Comparison of ENCODE assay signal across 26 cellular contexts in the genomic region with DNA sequence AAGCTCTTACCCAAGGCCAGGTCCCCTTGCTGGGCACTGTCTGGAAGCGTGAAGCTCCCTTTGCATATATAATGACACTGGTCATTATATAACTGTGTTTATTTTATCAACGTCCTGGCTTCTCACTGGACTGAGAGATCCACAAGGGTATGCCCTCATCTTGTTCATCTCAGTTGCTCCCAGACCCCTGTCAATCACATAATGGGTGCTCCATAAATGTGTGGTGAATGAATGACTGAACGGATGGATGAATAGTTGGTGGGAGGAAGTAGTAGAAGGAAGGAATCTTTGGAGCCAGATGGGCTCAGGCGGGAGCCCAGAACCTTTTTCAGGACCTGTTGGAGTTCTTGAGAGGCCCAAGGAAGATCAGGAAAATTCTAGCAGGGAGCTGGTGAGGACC. TPM values are rescaled to one million over a fixed set of nuclear protein-coding genes. Genes with fewer than 3 reads are reported as not detected.
"Had no signal": no experiment of that assay in that cellular context is flagged by ENCODE, and none has a peak within 500 bp of the region (broad histone marks: within the 10 kb centered on the region; RNA-seq: fewer than 3 reads in every experiment).

No MANE protein-coding gene starts in this region.

- H3K27me3 Mint-ChIP-seq: activated naive CD8-positive, alpha-beta T cell had no signal

- ATAC-seq: activated T-cell treated with anti-CD3 and anti-CD28 coated beads, Interleukin-2, amount 50 U/mL, for 4 hours; Panc1 had no signal

- DNase-seq: activated B cell treated with CpG ODN at 0.5 μM for 24 hours; activated CD4-positive, alpha-beta T cell treated with anti-CD3 and anti-CD28 coated beads, Interleukin-2, amount 10 ng/mL, durations not matched to agents 24 days and 14 days; activated CD4-positive, alpha-beta T cell treated with anti-CD3 and anti-CD28 coated beads, Interleukin-2, amount 50 U/mL, for 4 hours; activated CD8-positive, alpha-beta memory T cell treated with anti-CD3 and anti-CD28 coated beads, Interleukin-2, amount 50 U/mL, for 4 hours; activated naive CD4-positive, alpha-beta T cell treated with anti-CD3 and anti-CD28 coated beads, Interleukin-2, amount 10 ng/mL, durations not matched to agents 7 days and 5 days; activated T-cell treated with anti-CD3 and anti-CD28 coated beads for 4 hours; activated T-cell treated with anti-CD3 and anti-CD28 coated beads, Interleukin-2, amount 50 U/mL, for 4 hours; amygdala; cerebellar nuclear complex; MM.1S; MV-4-11; NCI-H1092; NCI-H1436 treated with DMSO at 0.1 percent for 48 hours; NCI-H1694 treated with DMSO at 0.1 percent for 48 hours; NCI-H345; NCI-H524 treated with DMSO at 0.1 percent for 48 hours; SW 1271; T-helper 1 cell; T-helper 2 cell; T-helper 9 cell had no signal

- H3K4me3 Mint-ChIP-seq: activated B cell treated with CpG ODN at 0.5 μM for 24 hours; activated CD4-positive, alpha-beta T cell treated with anti-CD3 and anti-CD28 coated beads, Interleukin-2, amount 10 ng/mL, durations not matched to agents 24 days and 14 days; activated naive CD4-positive, alpha-beta T cell treated with anti-CD3 and anti-CD28 coated beads, Interleukin-2, amount 10 ng/mL, durations not matched to agents 7 days and 5 days; activated T-cell treated with anti-CD3 and anti-CD28 coated beads, Interleukin-2, amount 50 U/mL, for 4 hours; activated T-helper 1 cell treated with anti-CD3 and anti-CD28 coated beads, Interleukin-12 subunit alpha, Interleukin-12 subunit beta, Interleukin-2, Interleukin-4 antibody, amounts not matched to agents 30 ng/mL and 10 ng/mL and 1 ng/mL, durations not matched to agents 14 hours and 24 hours and 36 hours had no signal

- H3K9me3 Mint-ChIP-seq: activated B cell treated with CpG ODN at 0.5 μM for 24 hours; activated CD4-positive, alpha-beta T cell treated with anti-CD3 and anti-CD28 coated beads, Interleukin-2, amount 10 ng/mL, durations not matched to agents 24 days and 14 days; activated naive CD4-positive, alpha-beta T cell treated with anti-CD3 and anti-CD28 coated beads, Interleukin-2, amount 10 ng/mL, durations not matched to agents 7 days and 5 days; activated T-cell treated with anti-CD3 and anti-CD28 coated beads, Interleukin-2, amount 50 U/mL, for 4 hours; activated T-helper 1 cell treated with anti-CD3 and anti-CD28 coated beads, Interleukin-12 subunit alpha, Interleukin-12 subunit beta, Interleukin-2, Interleukin-4 antibody, amounts not matched to agents 30 ng/mL and 10 ng/mL and 1 ng/mL, durations not matched to agents 14 hours and 24 hours and 36 hours had no signal

- H3K4me1 Mint-ChIP-seq: activated B cell treated with CpG ODN at 0.5 μM for 24 hours had no signal

- H3K36me3 Mint-ChIP-seq: activated naive CD4-positive, alpha-beta T cell treated with anti-CD3 and anti-CD28 coated beads, Interleukin-2, amount 10 ng/mL, durations not matched to agents 7 days and 5 days had no signal

- H3K27ac Mint-ChIP-seq: activated B cell treated with CpG ODN at 0.5 μM for 24 hours; activated CD4-positive, alpha-beta T cell treated with anti-CD3 and anti-CD28 coated beads, Interleukin-2, amount 10 ng/mL, durations not matched to agents 24 days and 14 days; activated T-helper 1 cell treated with anti-CD3 and anti-CD28 coated beads, Interleukin-12 subunit alpha, Interleukin-12 subunit beta, Interleukin-2, Interleukin-4 antibody, amounts not matched to agents 30 ng/mL and 10 ng/mL and 1 ng/mL, durations not matched to agents 14 hours and 24 hours and 36 hours had no signal

RNA-seq across cellular contexts. Expression of gene SFRP5, which starts 7.7 kb away (rescaled TPM):
- total RNA-seq: activated B cell treated with CpG ODN at 0.5 μM for 24 hours; activated CD4-positive, alpha-beta T cell treated with anti-CD3 and anti-CD28 coated beads, Interleukin-2, amount 10 ng/mL, durations not matched to agents 24 days and 14 days; activated T-helper 1 cell treated with anti-CD3 and anti-CD28 coated beads, Interleukin-12 subunit alpha, Interleukin-12 subunit beta, Interleukin-2, Interleukin-4 antibody, amounts not matched to agents 30 ng/mL and 10 ng/mL and 1 ng/mL, durations not matched to agents 14 hours and 24 hours and 36 hours; ascending aorta; NCI-H460; RPMI7951 had no signal
